In genomic region chr11:131850507-131850906, GRCh38 we compare ENCODE assay signal across 11 cellular contexts.
"Had no signal": no experiment of that assay in that cellular context is flagged by ENCODE, and none has a peak within 500 bp of the region (broad histone marks: within the 10 kb centered on the region; RNA-seq: fewer than 3 reads in every experiment).

No MANE protein-coding gene starts in this region.

- H3K4me3 ChIP-seq: GM23248, GM23338, HAP-1 had no signal

- DNase-seq: GM23248, GOT3, H7, H9, HCEC 1CT, HFFc6 had no signal

- H3K4me1 ChIP-seq: HAP-1 had no signal

- H3K9me3 Mint-ChIP-seq: GM23338, H9, HFFc6 had no signal

- H3K27ac ChIP-seq: GM23248 had no signal

- H3K27ac Mint-ChIP-seq: GM23338, H9, HFFc6 had no signal

- ATAC-seq: GM23338, HCT116 had no signal

- H3K9me3 ChIP-seq: HAP-1 had no signal

- H3K4me2 ChIP-seq: GM23338 had no signal

- H3K36me3 ChIP-seq: HAP-1 had no signal

- H3K4me3 Mint-ChIP-seq: GM23338, H9, HFFc6 had no signal

- H3K9ac ChIP-seq: GM23248 had no signal

- FAIRE-seq: H1, H54 had no signal

- H2AFZ ChIP-seq: GM23248, GM23338 had no signal
